In the genomic region with DNA sequence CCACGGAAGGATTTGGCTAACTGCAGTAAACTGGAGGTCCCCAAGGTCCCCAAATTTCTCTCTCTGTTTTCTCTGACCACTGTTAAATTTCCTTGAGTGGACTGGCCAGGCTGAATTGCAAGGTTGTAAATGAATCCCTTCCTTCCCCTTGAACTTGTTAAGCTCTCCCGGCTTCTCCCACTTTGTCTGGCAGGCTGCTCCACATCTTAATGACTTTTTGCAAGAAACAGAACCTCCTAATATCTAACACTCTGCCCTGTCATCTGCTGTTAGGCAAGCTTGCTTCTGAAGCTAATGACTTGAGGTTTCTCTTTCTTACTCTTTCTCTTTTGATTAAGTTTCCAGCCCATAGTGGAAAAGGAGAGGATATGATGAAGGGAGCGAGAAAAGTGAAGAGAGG, we compare ENCODE assay signal across 22 cellular contexts.
DNase-seq lines count a peak whose midpoint lies in the region; ATAC-seq and TF ChIP-seq lines count a peak whose summit lies in the region.
"Had no signal": no experiment of that assay in that cellular context is flagged by ENCODE, and none has a peak within 500 bp of the region (broad histone marks: within the 10 kb centered on the region; RNA-seq: fewer than 3 reads in every experiment).

No MANE protein-coding gene starts in this region.

- POLR2A ChIA-PET in WTC11 (lab: Charles Lee): interaction anchor here (0.6 to 0.7 kb wide), 2 partner anchors 227 to 639 kb away, joined by 3 read pairs; no protein-coding TSS in a partner anchor

- CTCF ChIA-PET in WTC11 (lab: Charles Lee): no interaction called here

- H3K4me3 Mint-ChIP-seq in WTC11: no peak overlapping the region
- H3K4me3 Mint-ChIP-seq in activated naive CD8-positive, alpha-beta T cell treated with anti-CD3 and anti-CD28 coated beads, Interleukin-2, amount 50 U/mL, for 24 hours: no peak overlapping the region
- H3K4me3 Mint-ChIP-seq in T-helper 2 cell treated with Interferon-gamma antibody and Interleukin-4, amounts not matched to agents 5 μg/mL and 100 μg/mL, for 36 hours: no peak overlapping the region
- H3K4me3 Mint-ChIP-seq: activated B cell treated with CpG ODN at 0.5 μM for 24 hours; activated T-cell treated with anti-CD3 and anti-CD28 coated beads, Interleukin-2, amount 50 U/mL, for 4 hours; CD4-positive, CD25-positive, alpha-beta regulatory T cell; IgD-negative memory B cell; neural progenitor cell had no signal

- peaks cover 37% of the 10 kb centered on the region for H3K4me1 Mint-ChIP-seq in WTC11
- no peaks in the 10 kb centered on the region for H3K4me1 Mint-ChIP-seq in activated naive CD8-positive, alpha-beta T cell treated with anti-CD3 and anti-CD28 coated beads, Interleukin-2, amount 50 U/mL, for 24 hours
- H3K4me1 Mint-ChIP-seq in T-helper 2 cell treated with Interferon-gamma antibody and Interleukin-4, amounts not matched to agents 5 μg/mL and 100 μg/mL, for 36 hours (ENCODE audit: low read depth): no peaks in the 10 kb centered on the region
- H3K4me1 Mint-ChIP-seq: activated B cell treated with CpG ODN at 0.5 μM for 24 hours; CD4-positive, CD25-positive, alpha-beta regulatory T cell; IgD-negative memory B cell had no signal

- DNase-seq in DMS79 treated with DMSO at 0.1 percent for 48 hours (lab: John Stamatoyannopoulos, UW) (peak; percentile 70), DMS79 (lab: John Stamatoyannopoulos, UW) (no peak), WTC11 (ENCODE audit: low spot score) (no peak), fibroblast of villous mesenchyme (ENCODE audit: low read depth) (peak; percentile 14), sciatic nerve (ENCODE audit: low spot score) (no peak), hepatic stellate cell (ENCODE audit: low spot score) (no peak)
- DNase-seq in activated naive CD8-positive, alpha-beta T cell treated with anti-CD3 and anti-CD28 coated beads, Interleukin-2, amount 50 U/mL, for 24 hours: no peak
- no peak for DNase-seq in T-helper 2 cell treated with Interferon-gamma antibody and Interleukin-4, amounts not matched to agents 5 μg/mL and 100 μg/mL, for 36 hours (ENCODE audit: low spot score)
- DNase-seq: activated B cell treated with CpG ODN at 0.5 μM for 24 hours; activated CD4-positive, alpha-beta T cell treated with anti-CD3 and anti-CD28 coated beads, Interleukin-2, amount 50 U/mL, for 1 hour; activated gamma-delta T cell treated with Interleukin-2 at 50 U/mL for 16 hours; activated T-cell treated with anti-CD3 and anti-CD28 coated beads, Interleukin-2, amount 50 U/mL, for 4 hours; CD4-positive, CD25-positive, alpha-beta regulatory T cell; cerebellar nuclear complex; kidney glomerular epithelial cell; NCI-H1105; NCI-H2029; NCI-H774; stimulated activated naive CD4-positive, alpha-beta T cell treated with Interleukin-2 at 50 U/mL for 16 hours had no signal

- H3K27me3 Mint-ChIP-seq in WTC11 (ENCODE audit: low read depth): no peaks in the 10 kb centered on the region
- peaks cover 2% of the 10 kb centered on the region for H3K27me3 Mint-ChIP-seq in activated naive CD8-positive, alpha-beta T cell treated with anti-CD3 and anti-CD28 coated beads, Interleukin-2, amount 50 U/mL, for 24 hours
- no peaks in the 10 kb centered on the region for H3K27me3 Mint-ChIP-seq in T-helper 2 cell treated with Interferon-gamma antibody and Interleukin-4, amounts not matched to agents 5 μg/mL and 100 μg/mL, for 36 hours (ENCODE audit: low read depth)
- H3K27me3 Mint-ChIP-seq: activated B cell treated with CpG ODN at 0.5 μM for 24 hours; CD4-positive, CD25-positive, alpha-beta regulatory T cell; IgD-negative memory B cell had no signal

- intact Hi-C loops in sciatic nerve (cut with DNase I): no loop called here

- H3K9me3 Mint-ChIP-seq in WTC11: no peaks in the 10 kb centered on the region
- no peaks in the 10 kb centered on the region for H3K9me3 Mint-ChIP-seq in activated naive CD8-positive, alpha-beta T cell treated with anti-CD3 and anti-CD28 coated beads, Interleukin-2, amount 50 U/mL, for 24 hours
- peaks cover 4% of the 10 kb centered on the region for H3K9me3 Mint-ChIP-seq in T-helper 2 cell treated with Interferon-gamma antibody and Interleukin-4, amounts not matched to agents 5 μg/mL and 100 μg/mL, for 36 hours
- H3K9me3 Mint-ChIP-seq: activated B cell treated with CpG ODN at 0.5 μM for 24 hours; activated T-cell treated with anti-CD3 and anti-CD28 coated beads, Interleukin-2, amount 50 U/mL, for 4 hours had no signal

- ATAC-seq in WTC11 (no peak), sciatic nerve (peak; percentile 60)
- no peak for ATAC-seq in activated naive CD8-positive, alpha-beta T cell treated with anti-CD3 and anti-CD28 coated beads, Interleukin-2, amount 50 U/mL, for 24 hours
- ATAC-seq: activated T-cell treated with anti-CD3 and anti-CD28 coated beads, Interleukin-2, amount 50 U/mL, for 4 hours had no signal

- no peak overlapping the region for H3K4me3 ChIP-seq in fibroblast of villous mesenchyme (ENCODE audit: low read depth, low read length)
- H3K4me3 ChIP-seq: neural progenitor cell, vagina had no signal

- peak overlapping the region; percentile 28; the same call in 1 of the 2 replicates for H3K27ac Mint-ChIP-seq in WTC11
- H3K27ac Mint-ChIP-seq in activated naive CD8-positive, alpha-beta T cell treated with anti-CD3 and anti-CD28 coated beads, Interleukin-2, amount 50 U/mL, for 24 hours: no peak overlapping the region
- no peak overlapping the region for H3K27ac Mint-ChIP-seq in T-helper 2 cell treated with Interferon-gamma antibody and Interleukin-4, amounts not matched to agents 5 μg/mL and 100 μg/mL, for 36 hours
- H3K27ac Mint-ChIP-seq: activated B cell treated with CpG ODN at 0.5 μM for 24 hours; CD4-positive, CD25-positive, alpha-beta regulatory T cell; IgD-negative memory B cell; neural progenitor cell had no signal

- no peak for TF ChIP-seq CTCF in WTC11 (IDR thresholded peaks at IDR 0.05)
- no peak for TF ChIP-seq CTCF in fibroblast of villous mesenchyme (IDR thresholded peaks at IDR 0.05; ENCODE audit: insufficient read depth, low read depth, low read length)

- no peaks in the 10 kb centered on the region for H3K36me3 Mint-ChIP-seq in WTC11
- H3K36me3 Mint-ChIP-seq in activated naive CD8-positive, alpha-beta T cell treated with anti-CD3 and anti-CD28 coated beads, Interleukin-2, amount 50 U/mL, for 24 hours (ENCODE audit: low read depth): no peaks in the 10 kb centered on the region
- no peaks in the 10 kb centered on the region for H3K36me3 Mint-ChIP-seq in T-helper 2 cell treated with Interferon-gamma antibody and Interleukin-4, amounts not matched to agents 5 μg/mL and 100 μg/mL, for 36 hours (ENCODE audit: low read depth)
- H3K36me3 Mint-ChIP-seq: CD4-positive, CD25-positive, alpha-beta regulatory T cell; IgD-negative memory B cell; neural progenitor cell had no signal

TF ChIP-seq in WTC11, 78 proteins besides CTCF, POLR2A, EP300 and RAD21 (continues in another document):
- TF ChIP-seq NFE2L1 (CRISPR knock-in tag; IDR thresholded peaks at IDR 0.05): no peak
- no peak for TF ChIP-seq ZNF317 (CRISPR knock-in tag; IDR thresholded peaks at IDR 0.05; ENCODE audit: borderline replicate concordance, low read depth)
- no peak for TF ChIP-seq SOX15 (CRISPR knock-in tag; IDR thresholded peaks at IDR 0.05)
- TF ChIP-seq, protein P1, sequence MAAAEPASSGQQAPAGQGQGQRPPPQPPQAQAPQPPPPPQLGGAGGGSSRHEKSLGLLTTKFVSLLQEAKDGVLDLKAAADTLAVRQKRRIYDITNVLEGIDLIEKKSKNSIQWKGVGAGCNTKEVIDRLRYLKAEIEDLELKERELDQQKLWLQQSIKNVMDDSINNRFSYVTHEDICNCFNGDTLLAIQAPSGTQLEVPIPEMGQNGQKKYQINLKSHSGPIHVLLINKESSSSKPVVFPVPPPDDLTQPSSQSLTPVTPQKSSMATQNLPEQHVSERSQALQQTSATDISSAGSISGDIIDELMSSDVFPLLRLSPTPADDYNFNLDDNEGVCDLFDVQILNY (CRISPR knock-in tag; IDR thresholded peaks at IDR 0.05): no peak
- TF ChIP-seq, protein P2, sequence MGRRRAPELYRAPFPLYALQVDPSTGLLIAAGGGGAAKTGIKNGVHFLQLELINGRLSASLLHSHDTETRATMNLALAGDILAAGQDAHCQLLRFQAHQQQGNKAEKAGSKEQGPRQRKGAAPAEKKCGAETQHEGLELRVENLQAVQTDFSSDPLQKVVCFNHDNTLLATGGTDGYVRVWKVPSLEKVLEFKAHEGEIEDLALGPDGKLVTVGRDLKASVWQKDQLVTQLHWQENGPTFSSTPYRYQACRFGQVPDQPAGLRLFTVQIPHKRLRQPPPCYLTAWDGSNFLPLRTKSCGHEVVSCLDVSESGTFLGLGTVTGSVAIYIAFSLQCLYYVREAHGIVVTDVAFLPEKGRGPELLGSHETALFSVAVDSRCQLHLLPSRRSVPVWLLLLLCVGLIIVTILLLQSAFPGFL (CRISPR knock-in tag; IDR thresholded peaks at IDR 0.05; ENCODE audit: borderline replicate concordance): no peak
- no peak for TF ChIP-seq NR2C2 (CRISPR knock-in tag; IDR thresholded peaks at IDR 0.05)
- TF ChIP-seq, protein P3, sequence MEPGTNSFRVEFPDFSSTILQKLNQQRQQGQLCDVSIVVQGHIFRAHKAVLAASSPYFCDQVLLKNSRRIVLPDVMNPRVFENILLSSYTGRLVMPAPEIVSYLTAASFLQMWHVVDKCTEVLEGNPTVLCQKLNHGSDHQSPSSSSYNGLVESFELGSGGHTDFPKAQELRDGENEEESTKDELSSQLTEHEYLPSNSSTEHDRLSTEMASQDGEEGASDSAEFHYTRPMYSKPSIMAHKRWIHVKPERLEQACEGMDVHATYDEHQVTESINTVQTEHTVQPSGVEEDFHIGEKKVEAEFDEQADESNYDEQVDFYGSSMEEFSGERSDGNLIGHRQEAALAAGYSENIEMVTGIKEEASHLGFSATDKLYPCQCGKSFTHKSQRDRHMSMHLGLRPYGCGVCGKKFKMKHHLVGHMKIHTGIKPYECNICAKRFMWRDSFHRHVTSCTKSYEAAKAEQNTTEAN (CRISPR knock-in tag; IDR thresholded peaks at IDR 0.05): no peak
- no peak for TF ChIP-seq FOXJ3 (CRISPR knock-in tag; IDR thresholded peaks at IDR 0.05; ENCODE audit: borderline replicate concordance)
- TF ChIP-seq NFYB (CRISPR knock-in tag; conservative IDR thresholded peaks at IDR 0.05; ENCODE audit: low read depth): no peak

Comparison
In these comparisons a context has a peak if more than half of its experiments do, and no peak if none do; other contexts are left out.
1. DNase-seq: peak in DMS79 treated with DMSO at 0.1 percent for 48 hours (single experiment) and fibroblast of villous mesenchyme (single experiment); none in DMS79 (single experiment), WTC11 (single experiment), sciatic nerve (single experiment), hepatic stellate cell (single experiment), activated naive CD8-positive, alpha-beta T cell treated with anti-CD3 and anti-CD28 coated beads, Interleukin-2, amount 50 U/mL, for 24 hours (single experiment) and T-helper 2 cell treated with Interferon-gamma antibody and Interleukin-4, amounts not matched to agents 5 μg/mL and 100 μg/mL, for 36 hours (single experiment).